In genomic region chr13:46550822-46551221, GRCh38 we compare ENCODE assay signal across 1 cellular context.
A peak's percentile ranks its signal among the peaks of the same experiment; 100 is the strongest.
TF ChIP-seq lines count a peak whose summit lies in the region.

No MANE protein-coding gene starts in this region.

TF ChIP-seq in K562, 482 proteins besides CTCF, POLR2A, EP300 and RAD21:
- TF ChIP-seq ZNF778 (CRISPR knock-in tag; IDR thresholded peaks at IDR 0.05) (no peak), PKNOX1 (IDR thresholded peaks at IDR 0.05) (no peak), ZNF174 (CRISPR knock-in tag; IDR thresholded peaks at IDR 0.05) (no peak), ZC3H8 (IDR thresholded peaks at IDR 0.05) (no peak), ZBTB11 (CRISPR knock-in tag; IDR thresholded peaks at IDR 0.05) (no peak), CBFA2T3 (IDR thresholded peaks at IDR 0.05) (no peak), PHB (CRISPR knock-in tag; IDR thresholded peaks at IDR 0.05) (no peak), TARDBP (IDR thresholded peaks at IDR 0.05) (no peak), CEBPG (CRISPR knock-in tag; IDR thresholded peaks at IDR 0.05) (no peak), CEBPG (tag; conservative IDR thresholded peaks at IDR 0.05 in 1 of 2, IDR thresholded peaks at IDR 0.05 in 1 of 2) (0 out of 4 replicates have a peak, but pooled peaks of 1 of the 2 experiments have one; percentile 19), CEBPB (tag; IDR thresholded peaks at IDR 0.05) (0 out of 2 replicates have a peak, but pooled peaks have one; percentile 31), PBX2 (CRISPR knock-in tag; IDR thresholded peaks at IDR 0.05; ENCODE audit: low read depth) (no peak), PBX2 (tag; conservative IDR thresholded peaks at IDR 0.05; ENCODE audit: low read depth) (no peak), NCOA6 (IDR thresholded peaks at IDR 0.05) (no peak), CTCFL (IDR thresholded peaks at IDR 0.05; ENCODE audit: borderline replicate concordance, insufficient read depth, low read depth, low read length, poor library complexity, severe bottlenecking) (no peak), FOXJ3 (CRISPR knock-in tag; IDR thresholded peaks at IDR 0.05) (no peak)
